Comparison of ENCODE assay signal across 16 cellular contexts in genomic region chr12:43797561-43798217, GRCh38. TPM values are rescaled to one million over a fixed set of nuclear protein-coding genes. Genes with fewer than 3 reads are reported as not detected.
DNase-seq lines count a peak whose midpoint lies in the region; ATAC-seq and TF ChIP-seq lines count a peak whose summit lies in the region.
"Had no signal": no experiment of that assay in that cellular context is flagged by ENCODE, and none has a peak within 500 bp of the region (broad histone marks: within the 10 kb centered on the region; RNA-seq: fewer than 3 reads in every experiment).

No MANE protein-coding gene starts in this region.

- H3K27ac ChIP-seq in HEK293 (ENCODE audit: extremely low read depth, low read depth, low read length) (no peak overlapping the region), gastroesophageal sphincter (no peak overlapping the region)
- H3K27ac ChIP-seq: A549, C4-2B had no signal

- no peak for TF ChIP-seq POLR2A in gastroesophageal sphincter (IDR thresholded peaks at IDR 0.05)

- TF ChIP-seq CTCF in HEK293 (tag by site-specific recombination; IDR thresholded peaks at IDR 0.05) (no peak), fibroblast of mammary gland (conservative IDR thresholded peaks at IDR 0.05; ENCODE audit: control insufficient read depth, insufficient read depth, low read depth, low read length) (no peak), gastroesophageal sphincter (IDR thresholded peaks at IDR 0.05) (no peak), GM13976 (IDR thresholded peaks at IDR 0.05; ENCODE audit: borderline replicate concordance, control extremely low read depth, extremely low read depth, insufficient read depth, missing control alignments) (no peak)

- H3K4me3 Mint-ChIP-seq in activated T-cell treated with anti-CD3 and anti-CD28 coated beads, Interleukin-2, amount 50 U/mL, for 72 hours = no peak overlapping the region
- no peak overlapping the region for H3K4me3 Mint-ChIP-seq in activated T-cell treated with anti-CD3 and anti-CD28 coated beads, Interleukin-2, amount 50 U/mL, for 4 hours
- H3K4me3 Mint-ChIP-seq: CD8-positive, alpha-beta memory T cell had no signal

- no peak for DNase-seq in activated T-cell treated with anti-CD3 and anti-CD28 coated beads, Interleukin-2, amount 50 U/mL, for 72 hours
- no peak for DNase-seq in activated T-cell treated with anti-CD3 and anti-CD28 coated beads, Interleukin-2, amount 50 U/mL, for 4 hours
- DNase-seq in NCI-H69 (lab: John Stamatoyannopoulos, UW) = peak; percentile 83
- DNase-seq in fibroblast of mammary gland (ENCODE audit: low read depth) = peak; percentile 26
- DNase-seq in NCI-H510A treated with DMSO at 0.1 percent for 48 hours (lab: John Stamatoyannopoulos, UW) = no peak
- no peak for DNase-seq in GM13976 (ENCODE audit: low spot score)
- DNase-seq: BE2C; Caco-2; CD8-positive, alpha-beta memory T cell; DND-41; GDM1; HCEC 1CT had no signal

- peaks cover 2 to 17% of the 10 kb centered on the region in 2 donors for H3K36me3 Mint-ChIP-seq in activated T-cell treated with anti-CD3 and anti-CD28 coated beads, Interleukin-2, amount 50 U/mL, for 72 hours (ENCODE audit: insufficient read depth in 2 of 2)
- peaks cover 29% of the 10 kb centered on the region for H3K36me3 Mint-ChIP-seq in activated T-cell treated with anti-CD3 and anti-CD28 coated beads, Interleukin-2, amount 50 U/mL, for 4 hours (ENCODE audit: insufficient read depth)

- POLR2A ChIA-PET in HEK293 (lab: Yijun Ruan, JAX) = no interaction called here

- H3K4me1 Mint-ChIP-seq in activated T-cell treated with anti-CD3 and anti-CD28 coated beads, Interleukin-2, amount 50 U/mL, for 72 hours (ENCODE audit: low read depth) = peaks cover 9% of the 10 kb centered on the region
- H3K4me1 Mint-ChIP-seq in activated T-cell treated with anti-CD3 and anti-CD28 coated beads, Interleukin-2, amount 50 U/mL, for 4 hours (ENCODE audit: low read depth) = peaks cover 8% of the 10 kb centered on the region

- no peak for ATAC-seq in activated T-cell treated with anti-CD3 and anti-CD28 coated beads, Interleukin-2, amount 50 U/mL, for 72 hours (replicated peaks in 1 of 2)
- no peak for ATAC-seq in activated T-cell treated with anti-CD3 and anti-CD28 coated beads, Interleukin-2, amount 50 U/mL, for 4 hours
- ATAC-seq in gastroesophageal sphincter = no peak
- ATAC-seq: A549 had no signal

- H3K4me3 ChIP-seq in HEK293 (ENCODE audit: low read depth, low read length) (no peak overlapping the region), fibroblast of mammary gland (ENCODE audit: control insufficient read depth, low read depth, low read length) (no peak overlapping the region), gastroesophageal sphincter (no peak overlapping the region)
- H3K4me3 ChIP-seq: A549 had no signal

- H3K27ac Mint-ChIP-seq in activated T-cell treated with anti-CD3 and anti-CD28 coated beads, Interleukin-2, amount 50 U/mL, for 72 hours = peak overlapping the region; percentile 19

- H3K4me1 ChIP-seq in HEK293 (ENCODE audit: control insufficient read depth, insufficient read depth, low read length) (peaks cover 21% of the 10 kb centered on the region), gastroesophageal sphincter (peaks cover 0 to 2% (median 0%) of the 10 kb centered on the region in 3 donors)
- H3K4me1 ChIP-seq: BE2C had no signal

- no peaks in the 10 kb centered on the region for H3K9me3 Mint-ChIP-seq in activated T-cell treated with anti-CD3 and anti-CD28 coated beads, Interleukin-2, amount 50 U/mL, for 72 hours
- H3K9me3 Mint-ChIP-seq in activated T-cell treated with anti-CD3 and anti-CD28 coated beads, Interleukin-2, amount 50 U/mL, for 4 hours = no peaks in the 10 kb centered on the region
- H3K9me3 Mint-ChIP-seq: CD8-positive, alpha-beta memory T cell had no signal

- H3K9me3 ChIP-seq in HEK293 (ENCODE audit: control insufficient read depth, insufficient read depth, low read depth, low read length) = no peaks in the 10 kb centered on the region
- H3K9me3 ChIP-seq in gastroesophageal sphincter = no peaks in the 10 kb centered on the region
- H3K9me3 ChIP-seq: A549, BE2C, Caco-2 had no signal

- H3K36me3 ChIP-seq in HEK293 (ENCODE audit: control insufficient read depth in 2 of 2, insufficient read depth in 1 of 2, low read length in 2 of 2) (peaks cover 58 to 64% of the 10 kb centered on the region in 2 experiments), gastroesophageal sphincter (peaks cover 13 to 87% of the 10 kb centered on the region in 2 donors)

- H3K27me3 Mint-ChIP-seq in activated T-cell treated with anti-CD3 and anti-CD28 coated beads, Interleukin-2, amount 50 U/mL, for 72 hours (ENCODE audit: low read depth) = no peaks in the 10 kb centered on the region
- no peaks in the 10 kb centered on the region for H3K27me3 Mint-ChIP-seq in activated T-cell treated with anti-CD3 and anti-CD28 coated beads, Interleukin-2, amount 50 U/mL, for 4 hours (ENCODE audit: low read depth)
- H3K27me3 Mint-ChIP-seq: CD8-positive, alpha-beta memory T cell had no signal

- TF ChIP-seq EP300 in gastroesophageal sphincter (IDR thresholded peaks at IDR 0.05) = no peak

- CTCF ChIA-PET in HEK293 (lab: Yijun Ruan, JAX) = interaction anchor here (0.7 kb wide), 1 partner anchor 84 kb away, joined by 4 read pairs; no protein-coding TSS in a partner anchor

- H3K27me3 ChIP-seq in gastroesophageal sphincter = no peaks in the 10 kb centered on the region
- H3K27me3 ChIP-seq: BE2C had no signal

- WGBS in gastroesophageal sphincter (ENCODE audit: low coverage in 1 of 2), 2 donors = 76 to 79% methylated on average over 4 of the region's 4 CpGs

- in situ Hi-C loops in GM13976 (cut with MboI; ENCODE audit: low sequenced_read_pairs, unreplicated experiment) = no loop called here

TF ChIP-seq in HEK293, 187 proteins besides CTCF, POLR2A, EP300 and RAD21 (continues in another document):
- TF ChIP-seq SETDB1 (IDR thresholded peaks at IDR 0.05; ENCODE audit: insufficient read length, low read length) (no peak), MZF1 (tag by site-specific recombination; IDR thresholded peaks at IDR 0.05; ENCODE audit: borderline replicate concordance) (peak; percentile 75; the same call in 1 of the 2 replicates), PRDM1 (tag by site-specific recombination; IDR thresholded peaks at IDR 0.05) (no peak), KLF9 (tag by site-specific recombination; IDR thresholded peaks at IDR 0.05; ENCODE audit: low read depth) (no peak), ZNF19 (tag by site-specific recombination; IDR thresholded peaks at IDR 0.05; ENCODE audit: low read depth) (no peak), ATF2 (tag by site-specific recombination; IDR thresholded peaks at IDR 0.05; ENCODE audit: low read depth) (no peak), TSHZ1 (tag by site-specific recombination; IDR thresholded peaks at IDR 0.05; ENCODE audit: borderline replicate concordance) (no peak)

RNA-seq across cellular contexts. Expression of gene TWF1, which starts 8.4 kb away (rescaled TPM):
- 10 to 100 TPM; 14.5 to 19.1 TPM for total RNA-seq in activated T-cell treated with anti-CD3 and anti-CD28 coated beads, Interleukin-2, amount 50 U/mL, for 72 hours
- total RNA-seq in activated T-cell treated with anti-CD3 and anti-CD28 coated beads, Interleukin-2, amount 50 U/mL, for 4 hours = 10 to 100 TPM; 35.9 to 46.2 (median 40.7) TPM
- total RNA-seq in gastroesophageal sphincter = 100 to 1,000 TPM in 3 of 4 donors, 10 to 100 TPM in 1; 88.2 to 126 (median 111) TPM

RNA-seq across cellular contexts. Expression of gene TMEM117, which starts 38.2 kb away (rescaled TPM):
- 1 to 10 TPM; 1.3 to 2.7 TPM for total RNA-seq in activated T-cell treated with anti-CD3 and anti-CD28 coated beads, Interleukin-2, amount 50 U/mL, for 72 hours
- 1 to 10 TPM; 1.4 to 2.0 (median 1.4) TPM for total RNA-seq in activated T-cell treated with anti-CD3 and anti-CD28 coated beads, Interleukin-2, amount 50 U/mL, for 4 hours
- total RNA-seq in gastroesophageal sphincter = 10 to 100 TPM in 3 of 4 donors, 1 to 10 TPM in 1; 7.8 to 21.5 (median 12.3) TPM

RNA-seq across cellular contexts. Expression of gene IRAK4, which starts 38.9 kb away (rescaled TPM):
- total RNA-seq in activated T-cell treated with anti-CD3 and anti-CD28 coated beads, Interleukin-2, amount 50 U/mL, for 72 hours = 10 to 100 TPM; 41.4 TPM
- total RNA-seq in activated T-cell treated with anti-CD3 and anti-CD28 coated beads, Interleukin-2, amount 50 U/mL, for 4 hours = 10 to 100 TPM; 15.4 to 17.5 (median 16.7) TPM
- 10 to 100 TPM; 15.3 to 36.6 (median 20.0) TPM for total RNA-seq in gastroesophageal sphincter

RNA-seq across cellular contexts. Expression of gene PUS7L, which starts 39.1 kb away (rescaled TPM):
- total RNA-seq in activated T-cell treated with anti-CD3 and anti-CD28 coated beads, Interleukin-2, amount 50 U/mL, for 72 hours = 10 to 100 TPM; 18.1 to 21.8 TPM
- 10 to 100 TPM; 21.2 to 23.4 (median 22.4) TPM for total RNA-seq in activated T-cell treated with anti-CD3 and anti-CD28 coated beads, Interleukin-2, amount 50 U/mL, for 4 hours
- 10 to 100 TPM in 2 of 4 donors, 1 to 10 TPM in 2; 5.4 to 11.7 (median 9.7) TPM for total RNA-seq in gastroesophageal sphincter

Comparison
In these comparisons a context has a peak if more than half of its experiments do, and no peak if none do; other contexts are left out.
1. DNase-seq: peak in NCI-H69 (single experiment) and fibroblast of mammary gland (single experiment); none in activated T-cell treated with anti-CD3 and anti-CD28 coated beads, Interleukin-2, amount 50 U/mL, for 72 hours (0 of 2), activated T-cell treated with anti-CD3 and anti-CD28 coated beads, Interleukin-2, amount 50 U/mL, for 4 hours (single experiment), NCI-H510A treated with DMSO at 0.1 percent for 48 hours (single experiment) and GM13976 (single experiment).